ENCODE assay signal across 19 cellular contexts in the genomic region with DNA sequence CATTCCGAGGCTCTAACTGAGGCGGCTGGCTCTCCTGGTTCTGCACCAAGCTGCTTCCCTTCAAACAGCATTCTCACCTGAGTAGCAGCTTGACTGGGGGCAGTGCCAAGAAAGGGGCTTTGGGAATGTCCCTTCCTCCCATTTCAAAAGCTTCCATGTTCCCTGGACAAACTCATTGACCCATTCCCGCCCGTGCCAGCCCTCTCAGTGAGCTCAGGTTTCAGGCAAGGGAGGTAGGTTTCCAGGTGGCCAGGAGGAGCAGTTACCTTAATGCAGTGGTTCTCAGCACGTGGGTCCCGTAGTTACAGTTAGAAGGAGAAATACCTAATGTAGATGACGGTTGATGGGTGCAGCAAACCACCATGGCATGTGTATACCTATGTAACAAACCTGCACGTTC.
"Had no signal": no experiment of that assay in that cellular context is flagged by ENCODE, and none has a peak within 500 bp of the region (broad histone marks: within the 10 kb centered on the region; RNA-seq: fewer than 3 reads in every experiment).

No MANE protein-coding gene starts in this region.

- H3K36me3 ChIP-seq: gastroesophageal sphincter, neutrophil, right atrium auricular region, thoracic aorta had no signal

- H3K79me2 ChIP-seq: hepatocyte had no signal

- H3K4me1 ChIP-seq: body of pancreas, right atrium auricular region had no signal

- DNase-seq: activated CD4-positive, alpha-beta T cell treated with anti-CD3 and anti-CD28 coated beads, Interleukin-2, amount 50 U/mL, for 1 hour; activated effector memory CD4-positive, alpha-beta T cell treated with Interleukin-2 at 50 U/mL for 16 hours; activated T-cell treated with anti-CD3 and anti-CD28 coated beads, Interleukin-2, amount 50 U/mL, for 1 hour; amniotic stem cell; body of pancreas; effector memory CD4-positive, alpha-beta T cell; posterior cingulate gyrus; stimulated activated CD4-positive, alpha-beta T cell treated with anti-CD3 and anti-CD28 coated beads, Interleukin-4, amount 100 ng/mL, for 4 hours; stimulated activated naive CD8-positive, alpha-beta T cell treated with anti-CD3 and anti-CD28 coated beads, Interleukin-15, amount 100 ng/mL, for 72 hours had no signal

- H3K36me3 Mint-ChIP-seq: activated naive CD4-positive, alpha-beta T cell treated with anti-CD3 and anti-CD28 coated beads, Interleukin-2, amount 50 U/mL, for 72 hours; mesothelial cell of epicardium had no signal

- H3K9me3 Mint-ChIP-seq: activated naive CD4-positive, alpha-beta T cell treated with anti-CD3 and anti-CD28 coated beads, Interleukin-2, amount 50 U/mL, for 72 hours; central memory CD8-positive, alpha-beta T cell; mesothelial cell of epicardium; stimulated activated naive CD8-positive, alpha-beta T cell treated with anti-CD3 and anti-CD28 coated beads, Interleukin-15, amount 100 ng/mL, for 72 hours had no signal

- H3K9me3 ChIP-seq: body of pancreas, gastroesophageal sphincter, neutrophil, right atrium auricular region, thoracic aorta had no signal

- ATAC-seq: activated naive CD4-positive, alpha-beta T cell treated with anti-CD3 and anti-CD28 coated beads, Interleukin-2, amount 50 U/mL, for 72 hours; body of pancreas; gastroesophageal sphincter; stimulated activated naive CD8-positive, alpha-beta T cell treated with anti-CD3 and anti-CD28 coated beads, Interleukin-15, amount 100 ng/mL, for 72 hours had no signal

- H3K27ac ChIP-seq: body of pancreas, epithelial cell of prostate, gastroesophageal sphincter, hepatocyte, neutrophil, right atrium auricular region, skin epidermis, thoracic aorta had no signal

- H3K4me3 ChIP-seq: body of pancreas, gastroesophageal sphincter, hepatocyte, right atrium auricular region, skin epidermis, thoracic aorta had no signal

- H3K27ac Mint-ChIP-seq: activated naive CD4-positive, alpha-beta T cell treated with anti-CD3 and anti-CD28 coated beads, Interleukin-2, amount 50 U/mL, for 72 hours; mesothelial cell of epicardium; stimulated activated naive CD8-positive, alpha-beta T cell treated with anti-CD3 and anti-CD28 coated beads, Interleukin-15, amount 100 ng/mL, for 72 hours had no signal

- H3K4me3 Mint-ChIP-seq: central memory CD8-positive, alpha-beta T cell; mesothelial cell of epicardium; stimulated activated naive CD8-positive, alpha-beta T cell treated with anti-CD3 and anti-CD28 coated beads, Interleukin-15, amount 100 ng/mL, for 72 hours had no signal

- H3K4me2 ChIP-seq: hepatocyte had no signal

- H3K27me3 ChIP-seq: body of pancreas, gastroesophageal sphincter, hepatocyte, right atrium auricular region had no signal

- H3K4me1 Mint-ChIP-seq: central memory CD8-positive, alpha-beta T cell had no signal

- H2AFZ ChIP-seq: hepatocyte had no signal
